In the genomic region with DNA sequence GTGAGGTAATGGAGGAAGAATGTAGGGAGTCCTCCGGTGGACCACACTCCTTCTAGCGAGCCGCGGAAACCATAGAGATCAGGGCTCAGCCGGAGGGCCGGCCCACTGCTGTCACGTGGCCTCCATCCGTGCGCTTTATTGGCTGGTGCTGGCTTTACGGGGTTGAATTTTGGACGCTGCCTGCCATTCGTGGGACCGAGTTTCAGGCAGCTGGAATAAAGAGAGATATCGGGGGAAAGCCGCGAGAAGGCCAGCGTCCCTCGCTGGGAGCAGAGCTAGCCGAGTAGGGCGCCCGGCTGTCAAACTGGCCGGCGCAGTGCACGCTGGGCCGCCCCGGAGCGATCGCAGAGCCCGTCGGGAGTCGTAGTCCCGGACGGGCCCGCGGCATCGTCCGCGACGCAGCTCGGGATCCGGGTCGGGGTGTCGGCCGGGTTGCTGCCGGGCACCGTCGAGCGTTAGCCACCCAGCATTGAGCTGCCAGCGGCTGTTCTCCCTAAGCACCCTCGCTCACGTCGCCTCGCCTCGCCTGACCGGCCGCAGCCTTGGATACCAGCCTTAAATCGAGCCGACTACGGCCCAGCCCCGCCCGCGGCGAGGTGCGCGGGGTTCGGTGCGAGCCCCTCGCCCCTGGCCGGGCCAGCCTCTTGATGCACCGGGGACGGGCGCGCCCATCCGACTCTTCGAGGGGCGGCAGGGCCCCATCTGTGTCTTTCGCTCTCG, we compare ENCODE assay signal across 8 cellular contexts. TPM values are rescaled to one million over a fixed set of nuclear protein-coding genes. Genes with fewer than 3 reads are reported as not detected.
A peak's percentile ranks its signal among the peaks of the same experiment; 100 is the strongest.
DNase-seq lines count a peak whose midpoint lies in the region; ATAC-seq and TF ChIP-seq lines count a peak whose summit lies in the region.
"Not testable (repeated sequence)": the region's sequence is repeated elsewhere in the genome, so short reads cannot be mapped to it uniquely, and the experiment has no call there.

A gene with protein sequence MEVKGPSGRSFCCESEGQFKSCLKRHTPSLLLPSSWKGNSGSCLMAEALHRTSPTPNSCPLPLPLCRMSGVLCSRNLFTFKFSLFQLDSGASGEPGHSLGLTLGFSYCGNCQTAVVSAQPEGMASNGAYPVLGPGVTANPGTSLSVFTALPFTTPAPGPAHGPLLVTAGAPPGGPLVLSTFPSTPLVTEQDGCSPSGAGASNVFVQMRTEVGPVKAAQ (N-terminal part only) (plus strand): TSS at position 244 of the 720 bp plus-strand sequence. CDS start 15,002 bp downstream, outside the sequence.

- CTCF ChIA-PET in PC-3 (lab: Charles Lee) = not testable (repeated sequence)

- H3K9me3 ChIP-seq in PC-3 (ENCODE audit: low read length); esophagus muscularis mucosa; mucosa of stomach (ENCODE audit: control insufficient read depth, low read length): not testable (repeated sequence)

- WGBS in esophagus muscularis mucosa = no CpG with 5 or more reads among the region's 78 CpGs

- H3K36me3 Mint-ChIP-seq in activated T-cell treated with anti-CD3 and anti-CD28 coated beads, Interleukin-2, amount 50 U/mL, for 72 hours (ENCODE audit: insufficient read depth in 2 of 2) = not testable (repeated sequence)

- DNase-seq in D341Med (ENCODE audit: low spot score) (peak; percentile 61), HT1080 (ENCODE audit: low read depth) (peak; percentile 85), PC-3 (peak; percentile 95), esophagus muscularis mucosa (ENCODE audit: extremely low spot score) (peak; percentile 92)
- DNase-seq in activated T-cell treated with anti-CD3 and anti-CD28 coated beads, Interleukin-2, amount 50 U/mL, for 72 hours = peak; percentile 73 to 78
- peak; percentile 37 to 52 for DNase-seq in stimulated activated CD8-positive, alpha-beta memory T cell treated with anti-CD3 and anti-CD28 coated beads, Interleukin-2, amount 100 ng/mL, for 1 hour (ENCODE audit: low read depth in 2 of 2)

- peak within 1 kb of the TSS; percentile 97 to 99 for H3K4me3 Mint-ChIP-seq in activated T-cell treated with anti-CD3 and anti-CD28 coated beads, Interleukin-2, amount 50 U/mL, for 72 hours

- H3K27me3 Mint-ChIP-seq in activated T-cell treated with anti-CD3 and anti-CD28 coated beads, Interleukin-2, amount 50 U/mL, for 72 hours (ENCODE audit: low read depth) = not testable (repeated sequence)

- TF ChIP-seq POLR2A in esophagus muscularis mucosa (IDR thresholded peaks at IDR 0.05; ENCODE audit: low read depth) = not testable (repeated sequence)

- not testable (repeated sequence) for TF ChIP-seq CTCF in PC-3 (conservative IDR thresholded peaks at IDR 0.05; ENCODE audit: low read depth, low read length); esophagus muscularis mucosa (IDR thresholded peaks at IDR 0.05)

- H3K27me3 ChIP-seq in PC-3 (ENCODE audit: low read length); esophagus muscularis mucosa; mucosa of stomach (ENCODE audit: control insufficient read depth, insufficient read depth, low read length): not testable (repeated sequence)

- H3K27ac ChIP-seq in PC-3 (ENCODE audit: low read length) = peak within 1 kb of the TSS; percentile 58
- H3K27ac ChIP-seq in esophagus muscularis mucosa (replicated peaks in 1 of 4) = peak within 1 kb of the TSS; percentile 81 to 91 (median 88)

- peak within 1 kb of the TSS; percentile 72 for H3K4me3 ChIP-seq in PC-3 (ENCODE audit: low read length)
- H3K4me3 ChIP-seq in esophagus muscularis mucosa = peak within 1 kb of the TSS; percentile 57 to 69 (median 58)
- H3K4me3 ChIP-seq in mucosa of stomach (ENCODE audit: low read length) = not testable (repeated sequence)

- H3K4me1 ChIP-seq in PC-3 (ENCODE audit: insufficient read depth, low read length) (peaks cover 18% of the 10 kb centered on the region), esophagus muscularis mucosa (peaks cover 4 to 24% (median 14%) of the 10 kb centered on the region in 4 donors)
- H3K4me1 ChIP-seq in mucosa of stomach (ENCODE audit: control insufficient read depth, insufficient read depth, low read length) = not testable (repeated sequence)

- H3F3A ChIP-seq in PC-3 (ENCODE audit: low read length, unreplicated experiment) = not testable (repeated sequence)

- peak within 1 kb of the TSS; percentile 82 for H2AFZ ChIP-seq in PC-3 (ENCODE audit: low read length)

- peaks cover 44% of the 10 kb centered on the region for H3K79me2 ChIP-seq in PC-3 (ENCODE audit: low read length)

- BruUV-seq in PC-3 (replicated peaks; lab: Mats Ljungman, UMichigan) = TSS peak; percentile 45

- peak within 1 kb of the TSS; percentile 70 for H3K4me2 ChIP-seq in PC-3 (ENCODE audit: low read length)

- H3K9ac ChIP-seq in PC-3 (ENCODE audit: low read length) (peak within 1 kb of the TSS; percentile 82), mucosa of stomach (ENCODE audit: low read length) (peak within 1 kb of the TSS; percentile 62)

- H3K27ac Mint-ChIP-seq in activated T-cell treated with anti-CD3 and anti-CD28 coated beads, Interleukin-2, amount 50 U/mL, for 72 hours = peak within 1 kb of the TSS; percentile 85

- not testable (repeated sequence) for TF ChIP-seq EP300 in esophagus muscularis mucosa (IDR thresholded peaks at IDR 0.05)

- not testable (repeated sequence) for H3K9me3 Mint-ChIP-seq in activated T-cell treated with anti-CD3 and anti-CD28 coated beads, Interleukin-2, amount 50 U/mL, for 72 hours

- H3K4me1 Mint-ChIP-seq in activated T-cell treated with anti-CD3 and anti-CD28 coated beads, Interleukin-2, amount 50 U/mL, for 72 hours (ENCODE audit: low read depth) = peaks cover 39% of the 10 kb centered on the region

- POLR2A ChIA-PET in PC-3 (lab: Charles Lee; ENCODE audit: unreplicated experiment) = not testable (repeated sequence)

- H3K36me3 ChIP-seq in PC-3 (ENCODE audit: low read depth, low read length); esophagus muscularis mucosa; mucosa of stomach (ENCODE audit: control insufficient read depth, insufficient read depth, low read length): not testable (repeated sequence)

- H3K9me2 ChIP-seq in PC-3 (replicated peaks; ENCODE audit: low read length) = not testable (repeated sequence)

- intact Hi-C loops in PC-3 (cut with micrococcal nuclease) = loop anchor here (5.0 kb wide), 1 partner anchor 221 kb away; no protein-coding TSS in a partner anchor
- intact Hi-C loops in esophagus muscularis mucosa (cut with DNase I) = not testable (repeated sequence)

- H4K20me1 ChIP-seq in PC-3 (ENCODE audit: low read length) = not testable (repeated sequence)

- ATAC-seq in GM21526 (IDR thresholded peaks at IDR 0.05; ENCODE audit: low FRiP score, unreplicated experiment) (peak; percentile 91), PC-3 (peak; percentile 88)
- ATAC-seq in activated T-cell treated with anti-CD3 and anti-CD28 coated beads, Interleukin-2, amount 50 U/mL, for 72 hours (replicated peaks in 1 of 2) = peak; percentile 94 to 95

RNA-seq across cellular contexts. Expression of the gene that starts here (rescaled TPM):
- total RNA-seq in HT1080 (2014; rRNA removed; shearing (Covaris generic)) = not detected in 2 replicates
- not detected in 2 replicates for polyA plus RNA-seq in HT1080 (2015; cell fraction: cytosol; rRNA removed)
- not detected in 2 replicates for polyA plus RNA-seq in HT1080 (2015; cell fraction: nucleus; rRNA removed)
- total RNA-seq in PC-3 (2014; rRNA removed) = 0.58 TPM in 1 of 2 replicates, not detected in the other
- total RNA-seq in activated T-cell treated with anti-CD3 and anti-CD28 coated beads, Interleukin-2, amount 50 U/mL, for 72 hours = not detected
- total RNA-seq in esophagus muscularis mucosa = not detected

Comparison
In these comparisons a context has a peak if more than half of its experiments do, and no peak if none do; other contexts are left out.
1. Peak in DNase-seq in HT1080; RNA of the gene not detected or under 1 TPM.
2. Peak in DNase-seq, ATAC-seq, H3K4me3 ChIP-seq, H3K27ac ChIP-seq, H3K9ac ChIP-seq and H3K4me2 ChIP-seq in PC-3; RNA of the gene not detected or under 1 TPM.
3. Peak in DNase-seq and ATAC-seq in activated T-cell treated with anti-CD3 and anti-CD28 coated beads, Interleukin-2, amount 50 U/mL, for 72 hours; RNA of the gene not detected or under 1 TPM.
4. Peak in DNase-seq, H3K4me3 ChIP-seq and H3K27ac ChIP-seq in esophagus muscularis mucosa; RNA of the gene not detected or under 1 TPM.
5. DNase-seq: peak in every context shown above with its lines; median percentile 95 in PC-3; 92 in esophagus muscularis mucosa; 85 in HT1080; 76 in activated T-cell treated with anti-CD3 and anti-CD28 coated beads, Interleukin-2, amount 50 U/mL, for 72 hours; 61 in D341Med; 44 in stimulated activated CD8-positive, alpha-beta memory T cell treated with anti-CD3 and anti-CD28 coated beads, Interleukin-2, amount 100 ng/mL, for 1 hour.